Comparison of ENCODE assay signal across 1 cellular context in the genomic region with DNA sequence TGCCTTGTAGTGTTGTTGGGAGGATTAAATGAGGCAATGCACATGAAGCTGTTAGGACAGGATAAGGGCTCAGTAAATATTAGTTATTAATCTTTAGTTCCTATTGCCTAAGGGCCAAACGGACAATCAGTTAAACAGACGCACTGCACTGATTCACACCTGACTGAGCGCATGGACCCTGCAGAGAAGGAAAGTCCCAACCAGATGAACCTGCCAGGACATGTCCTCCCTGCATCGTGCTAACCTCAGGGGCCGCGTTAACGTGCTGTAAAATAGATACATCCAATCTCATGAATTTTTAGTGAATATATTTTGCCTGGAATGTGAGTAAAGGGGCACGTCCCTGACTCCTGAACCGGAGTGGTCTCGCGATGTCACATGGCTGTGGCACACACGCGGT.
TF ChIP-seq lines count a peak whose summit lies in the region.

No MANE protein-coding gene starts in this region.

TF ChIP-seq in GM12878, 131 proteins besides CTCF, POLR2A, EP300 and RAD21 (continued from another document):
- TF ChIP-seq, protein P1, sequence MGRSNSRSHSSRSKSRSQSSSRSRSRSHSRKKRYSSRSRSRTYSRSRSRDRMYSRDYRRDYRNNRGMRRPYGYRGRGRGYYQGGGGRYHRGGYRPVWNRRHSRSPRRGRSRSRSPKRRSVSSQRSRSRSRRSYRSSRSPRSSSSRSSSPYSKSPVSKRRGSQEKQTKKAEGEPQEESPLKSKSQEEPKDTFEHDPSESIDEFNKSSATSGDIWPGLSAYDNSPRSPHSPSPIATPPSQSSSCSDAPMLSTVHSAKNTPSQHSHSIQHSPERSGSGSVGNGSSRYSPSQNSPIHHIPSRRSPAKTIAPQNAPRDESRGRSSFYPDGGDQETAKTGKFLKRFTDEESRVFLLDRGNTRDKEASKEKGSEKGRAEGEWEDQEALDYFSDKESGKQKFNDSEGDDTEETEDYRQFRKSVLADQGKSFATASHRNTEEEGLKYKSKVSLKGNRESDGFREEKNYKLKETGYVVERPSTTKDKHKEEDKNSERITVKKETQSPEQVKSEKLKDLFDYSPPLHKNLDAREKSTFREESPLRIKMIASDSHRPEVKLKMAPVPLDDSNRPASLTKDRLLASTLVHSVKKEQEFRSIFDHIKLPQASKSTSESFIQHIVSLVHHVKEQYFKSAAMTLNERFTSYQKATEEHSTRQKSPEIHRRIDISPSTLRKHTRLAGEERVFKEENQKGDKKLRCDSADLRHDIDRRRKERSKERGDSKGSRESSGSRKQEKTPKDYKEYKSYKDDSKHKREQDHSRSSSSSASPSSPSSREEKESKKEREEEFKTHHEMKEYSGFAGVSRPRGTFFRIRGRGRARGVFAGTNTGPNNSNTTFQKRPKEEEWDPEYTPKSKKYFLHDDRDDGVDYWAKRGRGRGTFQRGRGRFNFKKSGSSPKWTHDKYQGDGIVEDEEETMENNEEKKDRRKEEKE (IDR thresholded peaks at IDR 0.05): no peak
- no peak for TF ChIP-seq RBBP5 (conservative IDR thresholded peaks at IDR 0.05)
- no peak for TF ChIP-seq NR2C1 (IDR thresholded peaks at IDR 0.05)
- TF ChIP-seq MTA2 (IDR thresholded peaks at IDR 0.05; ENCODE audit: low read depth): peak; percentile 31; the same call in 1 of the 2 replicates
- 0 out of 4 replicates have a peak, but pooled peaks of 1 of the 2 experiments have one; percentile 18 for TF ChIP-seq IKZF2 (IDR thresholded peaks at IDR 0.05)
- TF ChIP-seq ZNF24 (IDR thresholded peaks at IDR 0.05): peak; percentile 37; the same call in 1 of the 2 replicates
- TF ChIP-seq SMAD1 (IDR thresholded peaks at IDR 0.05; ENCODE audit: low read depth, partially characterized antibody): no peak
- TF ChIP-seq EGR1 (IDR thresholded peaks at IDR 0.05; ENCODE audit: borderline replicate concordance in 1 of 2, low read depth in 2 of 2, low read length in 2 of 2): no peak
- TF ChIP-seq KLF5 (IDR thresholded peaks at IDR 0.05; ENCODE audit: partially characterized antibody): no peak
- TF ChIP-seq CBFB (IDR thresholded peaks at IDR 0.05; ENCODE audit: low read depth): no peak
- TF ChIP-seq ATF7 (IDR thresholded peaks at IDR 0.05; ENCODE audit: low read depth): no peak
- no peak for TF ChIP-seq JUNB (IDR thresholded peaks at IDR 0.05)
- TF ChIP-seq, protein P2, sequence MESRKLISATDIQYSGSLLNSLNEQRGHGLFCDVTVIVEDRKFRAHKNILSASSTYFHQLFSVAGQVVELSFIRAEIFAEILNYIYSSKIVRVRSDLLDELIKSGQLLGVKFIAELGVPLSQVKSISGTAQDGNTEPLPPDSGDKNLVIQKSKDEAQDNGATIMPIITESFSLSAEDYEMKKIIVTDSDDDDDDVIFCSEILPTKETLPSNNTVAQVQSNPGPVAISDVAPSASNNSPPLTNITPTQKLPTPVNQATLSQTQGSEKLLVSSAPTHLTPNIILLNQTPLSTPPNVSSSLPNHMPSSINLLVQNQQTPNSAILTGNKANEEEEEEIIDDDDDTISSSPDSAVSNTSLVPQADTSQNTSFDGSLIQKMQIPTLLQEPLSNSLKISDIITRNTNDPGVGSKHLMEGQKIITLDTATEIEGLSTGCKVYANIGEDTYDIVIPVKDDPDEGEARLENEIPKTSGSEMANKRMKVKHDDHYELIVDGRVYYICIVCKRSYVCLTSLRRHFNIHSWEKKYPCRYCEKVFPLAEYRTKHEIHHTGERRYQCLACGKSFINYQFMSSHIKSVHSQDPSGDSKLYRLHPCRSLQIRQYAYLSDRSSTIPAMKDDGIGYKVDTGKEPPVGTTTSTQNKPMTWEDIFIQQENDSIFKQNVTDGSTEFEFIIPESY (IDR thresholded peaks at IDR 0.05): no peak
- TF ChIP-seq RAD51 (IDR thresholded peaks at IDR 0.05): no peak
- TF ChIP-seq, protein P3, sequence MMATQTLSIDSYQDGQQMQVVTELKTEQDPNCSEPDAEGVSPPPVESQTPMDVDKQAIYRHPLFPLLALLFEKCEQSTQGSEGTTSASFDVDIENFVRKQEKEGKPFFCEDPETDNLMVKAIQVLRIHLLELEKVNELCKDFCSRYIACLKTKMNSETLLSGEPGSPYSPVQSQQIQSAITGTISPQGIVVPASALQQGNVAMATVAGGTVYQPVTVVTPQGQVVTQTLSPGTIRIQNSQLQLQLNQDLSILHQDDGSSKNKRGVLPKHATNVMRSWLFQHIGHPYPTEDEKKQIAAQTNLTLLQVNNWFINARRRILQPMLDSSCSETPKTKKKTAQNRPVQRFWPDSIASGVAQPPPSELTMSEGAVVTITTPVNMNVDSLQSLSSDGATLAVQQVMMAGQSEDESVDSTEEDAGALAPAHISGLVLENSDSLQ (IDR thresholded peaks at IDR 0.05): no peak
- no peak for TF ChIP-seq STAT1 (conservative IDR thresholded peaks at IDR 0.05)
- TF ChIP-seq NFXL1 (IDR thresholded peaks at IDR 0.05; ENCODE audit: borderline replicate concordance): no peak
- no peak for TF ChIP-seq MYB (IDR thresholded peaks at IDR 0.05; ENCODE audit: borderline replicate concordance, low read depth, low read length)
- no peak for TF ChIP-seq TAF1 (IDR thresholded peaks at IDR 0.05; ENCODE audit: borderline replicate concordance, low read depth, low read length)
- no peak for TF ChIP-seq SPI1 (IDR thresholded peaks at IDR 0.05; ENCODE audit: borderline replicate concordance, insufficient read depth, low read depth, low read length)
- TF ChIP-seq SREBF1 (IDR thresholded peaks at IDR 0.05; ENCODE audit: low read length): no peak
- no peak for TF ChIP-seq CHD2 (IDR thresholded peaks at IDR 0.05; ENCODE audit: borderline replicate concordance, low read depth, low read length)
- peak; percentile 55; the same call in 1 of the 2 replicates for TF ChIP-seq PAX5 (IDR thresholded peaks at IDR 0.05; ENCODE audit: borderline replicate concordance, low read depth, low read length)
- no peak for TF ChIP-seq ZNF622 (IDR thresholded peaks at IDR 0.05)
- TF ChIP-seq TCF3 (IDR thresholded peaks at IDR 0.05; ENCODE audit: borderline replicate concordance, insufficient read depth, low read depth, low read length): no peak
- TF ChIP-seq, protein P4, sequence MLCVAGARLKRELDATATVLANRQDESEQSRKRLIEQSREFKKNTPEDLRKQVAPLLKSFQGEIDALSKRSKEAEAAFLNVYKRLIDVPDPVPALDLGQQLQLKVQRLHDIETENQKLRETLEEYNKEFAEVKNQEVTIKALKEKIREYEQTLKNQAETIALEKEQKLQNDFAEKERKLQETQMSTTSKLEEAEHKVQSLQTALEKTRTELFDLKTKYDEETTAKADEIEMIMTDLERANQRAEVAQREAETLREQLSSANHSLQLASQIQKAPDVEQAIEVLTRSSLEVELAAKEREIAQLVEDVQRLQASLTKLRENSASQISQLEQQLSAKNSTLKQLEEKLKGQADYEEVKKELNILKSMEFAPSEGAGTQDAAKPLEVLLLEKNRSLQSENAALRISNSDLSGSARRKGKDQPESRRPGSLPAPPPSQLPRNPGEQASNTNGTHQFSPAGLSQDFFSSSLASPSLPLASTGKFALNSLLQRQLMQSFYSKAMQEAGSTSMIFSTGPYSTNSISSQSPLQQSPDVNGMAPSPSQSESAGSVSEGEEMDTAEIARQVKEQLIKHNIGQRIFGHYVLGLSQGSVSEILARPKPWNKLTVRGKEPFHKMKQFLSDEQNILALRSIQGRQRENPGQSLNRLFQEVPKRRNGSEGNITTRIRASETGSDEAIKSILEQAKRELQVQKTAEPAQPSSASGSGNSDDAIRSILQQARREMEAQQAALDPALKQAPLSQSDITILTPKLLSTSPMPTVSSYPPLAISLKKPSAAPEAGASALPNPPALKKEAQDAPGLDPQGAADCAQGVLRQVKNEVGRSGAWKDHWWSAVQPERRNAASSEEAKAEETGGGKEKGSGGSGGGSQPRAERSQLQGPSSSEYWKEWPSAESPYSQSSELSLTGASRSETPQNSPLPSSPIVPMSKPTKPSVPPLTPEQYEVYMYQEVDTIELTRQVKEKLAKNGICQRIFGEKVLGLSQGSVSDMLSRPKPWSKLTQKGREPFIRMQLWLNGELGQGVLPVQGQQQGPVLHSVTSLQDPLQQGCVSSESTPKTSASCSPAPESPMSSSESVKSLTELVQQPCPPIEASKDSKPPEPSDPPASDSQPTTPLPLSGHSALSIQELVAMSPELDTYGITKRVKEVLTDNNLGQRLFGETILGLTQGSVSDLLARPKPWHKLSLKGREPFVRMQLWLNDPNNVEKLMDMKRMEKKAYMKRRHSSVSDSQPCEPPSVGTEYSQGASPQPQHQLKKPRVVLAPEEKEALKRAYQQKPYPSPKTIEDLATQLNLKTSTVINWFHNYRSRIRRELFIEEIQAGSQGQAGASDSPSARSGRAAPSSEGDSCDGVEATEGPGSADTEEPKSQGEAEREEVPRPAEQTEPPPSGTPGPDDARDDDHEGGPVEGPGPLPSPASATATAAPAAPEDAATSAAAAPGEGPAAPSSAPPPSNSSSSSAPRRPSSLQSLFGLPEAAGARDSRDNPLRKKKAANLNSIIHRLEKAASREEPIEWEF (IDR thresholded peaks at IDR 0.05; ENCODE audit: insufficient replicate concordance, low read depth, low read length): no peak
- TF ChIP-seq CBX3 (IDR thresholded peaks at IDR 0.05; ENCODE audit: borderline replicate concordance, low read depth): no peak
- peak; percentile 63 for TF ChIP-seq RUNX3 (IDR thresholded peaks at IDR 0.05; ENCODE audit: low read length)
- no peak for TF ChIP-seq HDGF (IDR thresholded peaks at IDR 0.05)
- no peak for TF ChIP-seq BRCA1 (IDR thresholded peaks at IDR 0.05; ENCODE audit: low read depth, low read length)
- TF ChIP-seq FOXM1 (IDR thresholded peaks at IDR 0.05; ENCODE audit: low read depth, low read length): no peak; the same call in 1 of the 2 replicates
- TF ChIP-seq RB1 (IDR thresholded peaks at IDR 0.05; ENCODE audit: borderline replicate concordance): no peak
- TF ChIP-seq, protein P5, sequence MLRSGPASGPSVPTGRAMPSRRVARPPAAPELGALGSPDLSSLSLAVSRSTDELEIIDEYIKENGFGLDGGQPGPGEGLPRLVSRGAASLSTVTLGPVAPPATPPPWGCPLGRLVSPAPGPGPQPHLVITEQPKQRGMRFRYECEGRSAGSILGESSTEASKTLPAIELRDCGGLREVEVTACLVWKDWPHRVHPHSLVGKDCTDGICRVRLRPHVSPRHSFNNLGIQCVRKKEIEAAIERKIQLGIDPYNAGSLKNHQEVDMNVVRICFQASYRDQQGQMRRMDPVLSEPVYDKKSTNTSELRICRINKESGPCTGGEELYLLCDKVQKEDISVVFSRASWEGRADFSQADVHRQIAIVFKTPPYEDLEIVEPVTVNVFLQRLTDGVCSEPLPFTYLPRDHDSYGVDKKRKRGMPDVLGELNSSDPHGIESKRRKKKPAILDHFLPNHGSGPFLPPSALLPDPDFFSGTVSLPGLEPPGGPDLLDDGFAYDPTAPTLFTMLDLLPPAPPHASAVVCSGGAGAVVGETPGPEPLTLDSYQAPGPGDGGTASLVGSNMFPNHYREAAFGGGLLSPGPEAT (IDR thresholded peaks at IDR 0.05; ENCODE audit: low read depth): 0 out of 2 replicates have a peak, but pooled peaks have one; percentile 19
- TF ChIP-seq, protein P6, sequence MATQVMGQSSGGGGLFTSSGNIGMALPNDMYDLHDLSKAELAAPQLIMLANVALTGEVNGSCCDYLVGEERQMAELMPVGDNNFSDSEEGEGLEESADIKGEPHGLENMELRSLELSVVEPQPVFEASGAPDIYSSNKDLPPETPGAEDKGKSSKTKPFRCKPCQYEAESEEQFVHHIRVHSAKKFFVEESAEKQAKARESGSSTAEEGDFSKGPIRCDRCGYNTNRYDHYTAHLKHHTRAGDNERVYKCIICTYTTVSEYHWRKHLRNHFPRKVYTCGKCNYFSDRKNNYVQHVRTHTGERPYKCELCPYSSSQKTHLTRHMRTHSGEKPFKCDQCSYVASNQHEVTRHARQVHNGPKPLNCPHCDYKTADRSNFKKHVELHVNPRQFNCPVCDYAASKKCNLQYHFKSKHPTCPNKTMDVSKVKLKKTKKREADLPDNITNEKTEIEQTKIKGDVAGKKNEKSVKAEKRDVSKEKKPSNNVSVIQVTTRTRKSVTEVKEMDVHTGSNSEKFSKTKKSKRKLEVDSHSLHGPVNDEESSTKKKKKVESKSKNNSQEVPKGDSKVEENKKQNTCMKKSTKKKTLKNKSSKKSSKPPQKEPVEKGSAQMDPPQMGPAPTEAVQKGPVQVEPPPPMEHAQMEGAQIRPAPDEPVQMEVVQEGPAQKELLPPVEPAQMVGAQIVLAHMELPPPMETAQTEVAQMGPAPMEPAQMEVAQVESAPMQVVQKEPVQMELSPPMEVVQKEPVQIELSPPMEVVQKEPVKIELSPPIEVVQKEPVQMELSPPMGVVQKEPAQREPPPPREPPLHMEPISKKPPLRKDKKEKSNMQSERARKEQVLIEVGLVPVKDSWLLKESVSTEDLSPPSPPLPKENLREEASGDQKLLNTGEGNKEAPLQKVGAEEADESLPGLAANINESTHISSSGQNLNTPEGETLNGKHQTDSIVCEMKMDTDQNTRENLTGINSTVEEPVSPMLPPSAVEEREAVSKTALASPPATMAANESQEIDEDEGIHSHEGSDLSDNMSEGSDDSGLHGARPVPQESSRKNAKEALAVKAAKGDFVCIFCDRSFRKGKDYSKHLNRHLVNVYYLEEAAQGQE (IDR thresholded peaks at IDR 0.05; ENCODE audit: low read depth, low read length): no peak
- TF ChIP-seq, protein P7, sequence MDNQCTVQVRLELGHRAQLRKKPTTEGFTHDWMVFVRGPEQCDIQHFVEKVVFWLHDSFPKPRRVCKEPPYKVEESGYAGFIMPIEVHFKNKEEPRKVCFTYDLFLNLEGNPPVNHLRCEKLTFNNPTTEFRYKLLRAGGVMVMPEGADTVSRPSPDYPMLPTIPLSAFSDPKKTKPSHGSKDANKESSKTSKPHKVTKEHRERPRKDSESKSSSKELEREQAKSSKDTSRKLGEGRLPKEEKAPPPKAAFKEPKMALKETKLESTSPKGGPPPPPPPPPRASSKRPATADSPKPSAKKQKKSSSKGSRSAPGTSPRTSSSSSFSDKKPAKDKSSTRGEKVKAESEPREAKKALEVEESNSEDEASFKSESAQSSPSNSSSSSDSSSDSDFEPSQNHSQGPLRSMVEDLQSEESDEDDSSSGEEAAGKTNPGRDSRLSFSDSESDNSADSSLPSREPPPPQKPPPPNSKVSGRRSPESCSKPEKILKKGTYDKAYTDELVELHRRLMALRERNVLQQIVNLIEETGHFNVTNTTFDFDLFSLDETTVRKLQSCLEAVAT (IDR thresholded peaks at IDR 0.05): peak; percentile 60; the same call in 1 of the 2 replicates
